In the genomic region with DNA sequence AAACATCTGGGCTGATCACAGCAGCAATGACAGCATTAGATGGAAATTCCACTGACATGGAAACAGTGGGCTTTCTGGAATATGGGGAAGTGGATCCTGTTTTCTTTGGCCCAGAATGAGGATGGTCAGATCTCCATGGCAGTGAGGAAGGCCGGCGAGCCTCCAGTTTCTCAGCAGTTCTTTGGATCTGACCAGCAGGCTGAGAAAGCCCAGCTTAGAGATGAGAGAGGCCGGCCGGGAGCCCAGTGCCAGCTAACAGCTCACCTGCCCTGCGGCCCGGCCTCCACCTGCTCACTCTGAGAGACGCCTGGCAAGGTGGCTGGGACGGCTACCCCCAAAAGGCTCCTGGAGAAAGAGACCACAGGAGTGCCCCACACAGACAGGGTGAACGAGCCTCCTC, we compare ENCODE assay signal across 18 cellular contexts. TPM values are rescaled to one million over a fixed set of nuclear protein-coding genes. Genes with fewer than 3 reads are reported as not detected.
DNase-seq lines count a peak whose midpoint lies in the region; ATAC-seq and TF ChIP-seq lines count a peak whose summit lies in the region.
"Had no signal": no experiment of that assay in that cellular context is flagged by ENCODE, and none has a peak within 500 bp of the region (broad histone marks: within the 10 kb centered on the region; RNA-seq: fewer than 3 reads in every experiment).

No MANE protein-coding gene starts in this region.

- H3K27me3 ChIP-seq in BLaER1 (no peaks in the 10 kb centered on the region), foreskin keratinocyte (no peaks in the 10 kb centered on the region), GM23248 (replicated peaks; ENCODE audit: insufficient read depth) (no peaks in the 10 kb centered on the region)
- H3K27me3 ChIP-seq: MG63 had no signal

- H3K9me3 Mint-ChIP-seq in osteocyte (ENCODE audit: unreplicated experiment) = no peaks in the 10 kb centered on the region

- H3K27me3 Mint-ChIP-seq in osteocyte (ENCODE audit: unreplicated experiment) = no peaks in the 10 kb centered on the region

- H3K4me2 ChIP-seq in BLaER1 = peak overlapping the region; percentile 87; the same call in 1 of the 2 replicates
- no peak overlapping the region for H3K4me2 ChIP-seq in GM23248 (ENCODE audit: unreplicated experiment)
- H3K4me2 ChIP-seq: PC-9 had no signal

- no peaks in the 10 kb centered on the region for H3K9me2 ChIP-seq in GM23248 (ENCODE audit: insufficient read depth)

- peaks cover 10% of the 10 kb centered on the region for H3K4me1 Mint-ChIP-seq in osteocyte (ENCODE audit: unreplicated experiment)

- H2AFZ ChIP-seq in GM23248 = no peak overlapping the region
- H2AFZ ChIP-seq: PC-9 had no signal

- ATAC-seq in left cardiac atrium (peak; percentile 62 to 63), foreskin keratinocyte (no peak), HG03175 (IDR thresholded peaks at IDR 0.05; ENCODE audit: unreplicated experiment) (no peak)

- H3F3A ChIP-seq in GM23248 (ENCODE audit: insufficient read depth) = peaks cover 17% of the 10 kb centered on the region

- no peak overlapping the region for H3K9ac ChIP-seq in BLaER1
- no peak overlapping the region for H3K9ac ChIP-seq in GM23248

- H3K9me3 ChIP-seq in BLaER1 = no peaks in the 10 kb centered on the region
- H3K9me3 ChIP-seq in GM23248 (ENCODE audit: low read depth) = no peaks in the 10 kb centered on the region
- H3K9me3 ChIP-seq: MG63 had no signal

- H3K27ac ChIP-seq in BLaER1 = no peak overlapping the region
- no peak overlapping the region for H3K27ac ChIP-seq in foreskin keratinocyte
- H3K27ac ChIP-seq in GM23248 = no peak overlapping the region
- H3K27ac ChIP-seq: HL-60, PC-9 had no signal

- H3K4me3 ChIP-seq in BLaER1 (no peak overlapping the region), GM23248 (no peak overlapping the region)
- H3K4me3 ChIP-seq: MG63, PC-9 had no signal

- H3K4me1 ChIP-seq in BLaER1 (peaks cover 83% of the 10 kb centered on the region), foreskin keratinocyte (no peaks in the 10 kb centered on the region), GM23248 (ENCODE audit: insufficient read depth) (no peaks in the 10 kb centered on the region)

- intact Hi-C loops in left cardiac atrium (cut with DNase I) = no loop called here

- DNase-seq in cerebellum (ENCODE audit: low spot score) (peak; percentile 74), left cardiac atrium (no peak), osteocyte (ENCODE audit: extremely low spot score, unreplicated experiment) (no peak), foreskin keratinocyte (no peak), GM23248 (no peak)
- no peak for DNase-seq in activated CD4-positive, CD25-positive, alpha-beta regulatory T cell (lab: John Stamatoyannopoulos, UW)
- DNase-seq: Calu3, KG1, MG63, NCI-H1092 treated with DMSO at 0.1 percent for 48 hours, NCI-H1694 treated with DMSO at 0.1 percent for 48 hours, NCI-H2171, NCI-H446 treated with DMSO at 0.1 percent for 48 hours, NCI-H748 treated with DMSO at 0.1 percent for 48 hours, PC-9 had no signal

- peak overlapping the region; percentile 60 for H3K27ac Mint-ChIP-seq in osteocyte (ENCODE audit: unreplicated experiment)

- TF ChIP-seq CTCF in osteocyte (IDR thresholded peaks at IDR 0.05) (no peak), foreskin keratinocyte (conservative IDR thresholded peaks at IDR 0.05) (no peak)

- in situ Hi-C loops in GM23248 (cut with MboI) = no loop called here

- 93 to 95% methylated on average over 9 of the region's 9 CpGs for WGBS in GM23248 (ENCODE audit: low coverage in 1 of 2, low lambda C conversion rate in 2 of 2, missing lambda C conversion rate in 2 of 2), 2 experiments

- no peak overlapping the region for H3K4me3 Mint-ChIP-seq in osteocyte (ENCODE audit: unreplicated experiment)

- H3K79me2 ChIP-seq in GM23248 (ENCODE audit: insufficient read depth) = no peaks in the 10 kb centered on the region; the same call in 1 of the 2 replicates

- H3K36me3 Mint-ChIP-seq in osteocyte (ENCODE audit: unreplicated experiment) = peaks cover 4% of the 10 kb centered on the region

- H4K20me1 ChIP-seq in BLaER1 (peaks cover 55% of the 10 kb centered on the region), GM23248 (ENCODE audit: insufficient read depth) (no peaks in the 10 kb centered on the region)

- H3K36me3 ChIP-seq in BLaER1 (peaks cover 26% of the 10 kb centered on the region), GM23248 (ENCODE audit: low read depth) (no peaks in the 10 kb centered on the region)
- H3K36me3 ChIP-seq: MG63 had no signal

RNA-seq across cellular contexts. Expression of gene GPER1, which starts 24.2 kb away (rescaled TPM):
- total RNA-seq in cerebellum (0.73 TPM), left cardiac atrium (1 to 10 TPM; 4.6 to 7.6 TPM), osteocyte (2.5 and 3.0 TPM in 2 replicates), foreskin keratinocyte (0.07 TPM in 1 of 2 replicates, not detected in the other)
- polyA plus RNA-seq in foreskin keratinocyte (0.03 and 0.07 TPM in 2 replicates), GM23248 (2016; fragmentation: Nextera tagmentation; extraction: Ambion mirVana) (5.6 and 6.7 TPM in 2 replicates)
- total RNA-seq in GM23248 (2014; rRNA removed; shearing (Covaris generic)) = 3.4 and 6.7 TPM in 2 replicates

RNA-seq across cellular contexts. Expression of gene ZFAND2A, which starts 47.9 kb away (rescaled TPM):
- total RNA-seq in cerebellum (13.7 TPM), left cardiac atrium (10 to 100 TPM in 1 of 2 donors, 1 to 10 TPM in 1; 9.8 to 16.7 TPM), osteocyte (17.1 and 18.3 TPM in 2 replicates), foreskin keratinocyte (19.9 and 22.2 TPM in 2 replicates)
- polyA plus RNA-seq in foreskin keratinocyte (22.9 and 25.1 TPM in 2 replicates), GM23248 (2016; fragmentation: Nextera tagmentation; extraction: Ambion mirVana) (49.9 and 52.4 TPM in 2 replicates)
- 24.7 and 32.2 TPM in 2 replicates for total RNA-seq in GM23248 (2014; rRNA removed; shearing (Covaris generic))

Comparison
In these comparisons a context has a peak if more than half of its experiments do, and no peak if none do; other contexts are left out.
1. ATAC-seq: peak in left cardiac atrium (2 of 2); none in foreskin keratinocyte (single experiment) and HG03175 (single experiment).